21 cellular contexts compared by ENCODE assay signal in the genomic region with DNA sequence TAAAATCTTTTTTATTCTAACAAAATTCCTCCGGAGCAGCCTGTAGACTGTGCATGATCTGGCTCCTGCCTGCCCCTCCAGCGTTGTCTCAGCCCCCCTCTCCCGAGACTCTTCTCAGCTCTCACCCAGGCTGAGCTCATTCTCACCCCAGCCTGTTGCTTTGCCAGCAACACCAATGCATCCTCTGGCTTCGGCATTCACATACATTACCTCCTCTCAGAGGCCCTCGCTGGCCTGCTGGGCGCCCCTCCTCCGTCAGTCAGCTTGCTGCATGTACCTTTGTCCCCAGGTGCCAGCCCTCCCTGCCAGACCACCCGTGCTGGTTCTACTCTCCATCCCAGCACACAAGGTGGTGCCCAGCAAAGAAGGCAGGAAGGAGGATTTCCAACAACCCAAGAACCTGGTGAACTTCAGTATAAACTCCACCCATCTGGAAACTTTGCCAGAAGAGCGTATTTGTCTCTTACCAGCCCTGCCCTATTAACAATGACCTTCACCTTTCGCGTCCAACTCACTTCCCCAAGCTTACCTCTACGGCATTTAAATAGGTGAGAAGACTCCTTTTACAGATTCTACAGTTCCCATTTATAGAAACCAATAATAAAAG. TPM values are rescaled to one million over a fixed set of nuclear protein-coding genes. Genes with fewer than 3 reads are reported as not detected.
A peak's percentile ranks its signal among the peaks of the same experiment; 100 is the strongest.
DNase-seq lines count a peak whose midpoint lies in the region; ATAC-seq, FAIRE-seq and TF ChIP-seq lines count a peak whose summit lies in the region.
"Had no signal": no experiment of that assay in that cellular context is flagged by ENCODE, and none has a peak within 500 bp of the region (broad histone marks: within the 10 kb centered on the region; RNA-seq: fewer than 3 reads in every experiment).

No MANE protein-coding gene starts in this region.

- POLR2A ChIA-PET in HEK293 (lab: Yijun Ruan, JAX) (interaction anchor here (0.7 kb wide), 1 partner anchor 45 kb away, joined by 3 read pairs; no protein-coding TSS in a partner anchor), WTC11 (lab: Charles Lee) (no interaction called here), PC-9 (lab: Charles Lee; ENCODE audit: unreplicated experiment) (interaction anchor here (0.6 kb wide), 1 partner anchor 66 kb away, joined by 4 read pairs; no protein-coding TSS in a partner anchor)
- POLR2A ChIA-PET in activated CD4-positive, alpha-beta T cell treated with anti-CD3 and anti-CD28 coated beads for 36 hours (lab: Charles Lee): no interaction called here

- BruUV-seq in PC-9 (replicated peaks; lab: Mats Ljungman, UMichigan): no TSS peak

- H3F3A ChIP-seq in PC-9 (ENCODE audit: insufficient read depth, low read depth): peaks cover 13% of the 10 kb centered on the region; the same call in 1 of the 2 replicates

- H3K9me3 ChIP-seq in HEK293 (ENCODE audit: control insufficient read depth, insufficient read depth, low read depth, low read length) (no peaks in the 10 kb centered on the region), small intestine (ENCODE audit: control insufficient read depth, low read depth) (no peaks in the 10 kb centered on the region), PC-9 (ENCODE audit: insufficient read depth, low read depth) (no peaks in the 10 kb centered on the region)
- H3K9me3 ChIP-seq: uterus had no signal

- no peak overlapping the region for H3K4me2 ChIP-seq in PC-9
- H3K4me2 ChIP-seq: KMS-11 had no signal

- ATAC-seq in WTC11: peak; percentile 76
- ATAC-seq in activated CD4-positive, alpha-beta T cell treated with anti-CD3 and anti-CD28 coated beads for 36 hours: no peak
- ATAC-seq: activated naive CD8-positive, alpha-beta T cell treated with anti-CD3 and anti-CD28 coated beads, Interleukin-2, amount 50 U/mL, for 24 hours; left cardiac atrium had no signal

- peak overlapping the region; percentile 96 for H3K27ac Mint-ChIP-seq in WTC11
- H3K27ac Mint-ChIP-seq in immature natural killer cell: no peak overlapping the region
- H3K27ac Mint-ChIP-seq in activated CD4-positive, alpha-beta T cell treated with anti-CD3 and anti-CD28 coated beads for 36 hours: no peak overlapping the region
- H3K27ac Mint-ChIP-seq: activated naive CD8-positive, alpha-beta T cell treated with anti-CD3 and anti-CD28 coated beads, Interleukin-2, amount 50 U/mL, for 24 hours had no signal

- TF ChIP-seq CTCF in HEK293 (tag by site-specific recombination; IDR thresholded peaks at IDR 0.05) (no peak), WTC11 (IDR thresholded peaks at IDR 0.05) (no peak), PC-9 (conservative IDR thresholded peaks at IDR 0.05) (no peak)

- H3K36me3 ChIP-seq in HEK293 (ENCODE audit: control insufficient read depth in 2 of 2, insufficient read depth in 1 of 2, low read length in 2 of 2) (no peaks in the 10 kb centered on the region), small intestine (ENCODE audit: control insufficient read depth in 2 of 2, insufficient read depth in 2 of 2, low read length in 2 of 2) (no peaks in the 10 kb centered on the region), PC-9 (ENCODE audit: low read depth) (no peaks in the 10 kb centered on the region)
- H3K36me3 ChIP-seq: uterus had no signal

- H3K9me3 Mint-ChIP-seq in WTC11 (no peaks in the 10 kb centered on the region), immature natural killer cell (peaks cover 0 to 6% (median 4%) of the 10 kb centered on the region in 6 donors)
- no peaks in the 10 kb centered on the region for H3K9me3 Mint-ChIP-seq in activated CD4-positive, alpha-beta T cell treated with anti-CD3 and anti-CD28 coated beads for 36 hours (ENCODE audit: low read depth)
- H3K9me3 Mint-ChIP-seq: activated naive CD8-positive, alpha-beta T cell treated with anti-CD3 and anti-CD28 coated beads, Interleukin-2, amount 50 U/mL, for 24 hours had no signal

- H2AFZ ChIP-seq in PC-9: no peak overlapping the region

- H3K27me3 Mint-ChIP-seq in WTC11 (ENCODE audit: low read depth): no peaks in the 10 kb centered on the region
- H3K27me3 Mint-ChIP-seq in immature natural killer cell (ENCODE audit: low read depth in 3 of 3): peaks cover 0 to 2% (median 0%) of the 10 kb centered on the region in 3 donors
- no peaks in the 10 kb centered on the region for H3K27me3 Mint-ChIP-seq in activated CD4-positive, alpha-beta T cell treated with anti-CD3 and anti-CD28 coated beads for 36 hours

- H3K4me3 Mint-ChIP-seq in WTC11: peak overlapping the region; percentile 57
- no peak overlapping the region for H3K4me3 Mint-ChIP-seq in immature natural killer cell
- no peak overlapping the region for H3K4me3 Mint-ChIP-seq in activated CD4-positive, alpha-beta T cell treated with anti-CD3 and anti-CD28 coated beads for 36 hours
- H3K4me3 Mint-ChIP-seq: activated naive CD8-positive, alpha-beta T cell treated with anti-CD3 and anti-CD28 coated beads, Interleukin-2, amount 50 U/mL, for 24 hours; CD14-positive monocyte had no signal

- H3K4me1 ChIP-seq in HEK293 (ENCODE audit: control insufficient read depth, insufficient read depth, low read length) (peaks cover 28% of the 10 kb centered on the region), small intestine (ENCODE audit: control insufficient read depth in 2 of 2, insufficient read depth in 1 of 2, low read depth in 1 of 2, low read length in 1 of 2) (peaks cover 8 to 10% of the 10 kb centered on the region in 2 donors), PC-9 (replicated peaks; ENCODE audit: insufficient read depth) (peaks cover 42% of the 10 kb centered on the region)
- H3K4me1 ChIP-seq: uterus had no signal

- H3K4me1 Mint-ChIP-seq in WTC11: peaks cover 73% of the 10 kb centered on the region
- no peaks in the 10 kb centered on the region for H3K4me1 Mint-ChIP-seq in immature natural killer cell
- H3K4me1 Mint-ChIP-seq in activated CD4-positive, alpha-beta T cell treated with anti-CD3 and anti-CD28 coated beads for 36 hours: no peaks in the 10 kb centered on the region
- H3K4me1 Mint-ChIP-seq: activated naive CD8-positive, alpha-beta T cell treated with anti-CD3 and anti-CD28 coated beads, Interleukin-2, amount 50 U/mL, for 24 hours had no signal

- H3K79me2 ChIP-seq in PC-9 (ENCODE audit: low read depth): peaks cover 90% of the 10 kb centered on the region

- H3K36me3 Mint-ChIP-seq in WTC11 (no peaks in the 10 kb centered on the region), immature natural killer cell (peaks cover 0 to 3% (median 0%) of the 10 kb centered on the region in 3 donors)
- no peaks in the 10 kb centered on the region for H3K36me3 Mint-ChIP-seq in activated CD4-positive, alpha-beta T cell treated with anti-CD3 and anti-CD28 coated beads for 36 hours (ENCODE audit: low read depth)
- H3K36me3 Mint-ChIP-seq: CD14-positive monocyte had no signal

- 40 to 72% (median 64%) methylated on average over 12 of the region's 12 CpGs for WGBS in small intestine, 3 donors

- no peaks in the 10 kb centered on the region for H3K9me2 ChIP-seq in PC-9 (ENCODE audit: insufficient read depth)

- peak; percentile 63 for DNase-seq in WTC11 (ENCODE audit: low spot score)
- DNase-seq in iPS-NIHi7 (ENCODE audit: extremely low spot score): peak; percentile 68
- peak; percentile 71 for DNase-seq in small intestine
- DNase-seq in AG08395 (ENCODE audit: low spot score): no peak
- no peak for DNase-seq in immature natural killer cell
- DNase-seq in PC-9: no peak
- no peak for DNase-seq in activated CD4-positive, alpha-beta T cell treated with anti-CD3 and anti-CD28 coated beads for 36 hours
- DNase-seq: activated CD4-positive, alpha-beta T cell treated with anti-CD3 and anti-CD28 coated beads for 48 hours; activated naive CD8-positive, alpha-beta T cell treated with anti-CD3 and anti-CD28 coated beads, Interleukin-2, amount 50 U/mL, for 24 hours; activated T-cell treated with anti-CD3 and anti-CD28 coated beads, Interleukin-2, amount 50 U/mL, for 48 hours; left cardiac atrium; MM.1S; NCI-H226; stimulated activated CD4-positive, alpha-beta T cell treated with anti-CD3 and anti-CD28 coated beads, Interleukin-15, amount 100 ng/mL, for 24 hours; stimulated activated naive CD4-positive, alpha-beta T cell; T-helper 2 cell; uterus had no signal

- FAIRE-seq in small intestine (lab: Jason Lieb, UNC): no peak
- FAIRE-seq: GM12891 had no signal

- no peaks in the 10 kb centered on the region for H3K27me3 ChIP-seq in small intestine (ENCODE audit: control insufficient read depth in 2 of 2, insufficient read depth in 2 of 2, low read length in 2 of 2)
- no peaks in the 10 kb centered on the region for H3K27me3 ChIP-seq in PC-9 (ENCODE audit: insufficient read depth, low read depth)
- H3K27me3 ChIP-seq: uterus had no signal

- CTCF ChIA-PET in HEK293 (lab: Yijun Ruan, JAX) (interaction anchor here (0.6 kb wide), 1 partner anchor 232 kb away, joined by 3 read pairs; no protein-coding TSS in a partner anchor), WTC11 (lab: Charles Lee) (interaction anchor here (0.6 to 1.7 kb wide), 6 partner anchors 29 to 288 kb away, joined by 3 to 9 read pairs (median 3); no protein-coding TSS in a partner anchor), PC-9 (lab: Charles Lee) (no interaction called here)
- CTCF ChIA-PET in activated CD4-positive, alpha-beta T cell treated with anti-CD3 and anti-CD28 coated beads for 36 hours (lab: Charles Lee): no interaction called here

- H3K27ac ChIP-seq in HEK293 (ENCODE audit: extremely low read depth, low read depth, low read length): no peak overlapping the region
- no peak overlapping the region for H3K27ac ChIP-seq in small intestine (ENCODE audit: low read depth in 1 of 2, low read length in 1 of 2)
- H3K27ac ChIP-seq in PC-9: no peak overlapping the region
- H3K27ac ChIP-seq: KMS-11, uterus had no signal

- H3K4me3 ChIP-seq in HEK293 (ENCODE audit: low read depth, low read length): no peak overlapping the region
- H3K4me3 ChIP-seq in small intestine (ENCODE audit: low read depth in 1 of 2, low read length in 2 of 2): no peak overlapping the region
- H3K4me3 ChIP-seq in PC-9: no peak overlapping the region
- H3K4me3 ChIP-seq: uterus had no signal

- H4K20me1 ChIP-seq in PC-9 (ENCODE audit: insufficient read depth): no peaks in the 10 kb centered on the region

- intact Hi-C loops in PC-9 (cut with micrococcal nuclease; ENCODE audit: unreplicated experiment): no loop called here
- intact Hi-C loops in activated CD4-positive, alpha-beta T cell treated with anti-CD3 and anti-CD28 coated beads for 36 hours (cut with DNase I, micrococcal nuclease): no loop called here

RNA-seq across cellular contexts. Expression of a gene that starts 34.9 kb away (rescaled TPM):
- total RNA-seq in WTC11 (2021) (89.8 to 90.8 TPM (median 90.7 TPM) in 3 replicates), PC-9 (2021) (92.8 and 116 TPM in 2 replicates)
- polyA plus RNA-seq in small intestine (10 to 100 TPM; 10.3 to 22.5 (median 14.9) TPM), immature natural killer cell (not detected)
- total RNA-seq in activated CD4-positive, alpha-beta T cell treated with anti-CD3 and anti-CD28 coated beads for 36 hours: under 1 TPM; 0.23 to 0.28 TPM

Comparison
In these comparisons a context has a peak if more than half of its experiments do, and no peak if none do; other contexts are left out.
1. DNase-seq: peak in WTC11 (single experiment), iPS-NIHi7 (single experiment) and small intestine (single experiment); none in AG08395 (single experiment), immature natural killer cell (0 of 3), PC-9 (0 of 2) and activated CD4-positive, alpha-beta T cell treated with anti-CD3 and anti-CD28 coated beads for 36 hours (single experiment).
2. RNA of a gene that starts 34.9 kb away (total RNA-seq): 92.8 to 116 TPM in PC-9 and 89.8 to 90.8 TPM in WTC11; 0.23 to 0.28 TPM in activated CD4-positive, alpha-beta T cell treated with anti-CD3 and anti-CD28 coated beads for 36 hours; every median in the first group is over 10 times any median in the second.
3. CTCF ChIA-PET loops: an anchor here in HEK293 (0.6 kb wide) and WTC11 (0.6 to 1.7 kb wide); none called in PC-9 and activated CD4-positive, alpha-beta T cell treated with anti-CD3 and anti-CD28 coated beads for 36 hours.
4. POLR2A ChIA-PET loops: an anchor here in HEK293 (0.7 kb wide) and PC-9 (0.6 kb wide); none called in WTC11 and activated CD4-positive, alpha-beta T cell treated with anti-CD3 and anti-CD28 coated beads for 36 hours.